Comparison of ENCODE assay signal across 18 cellular contexts in the genomic region with DNA sequence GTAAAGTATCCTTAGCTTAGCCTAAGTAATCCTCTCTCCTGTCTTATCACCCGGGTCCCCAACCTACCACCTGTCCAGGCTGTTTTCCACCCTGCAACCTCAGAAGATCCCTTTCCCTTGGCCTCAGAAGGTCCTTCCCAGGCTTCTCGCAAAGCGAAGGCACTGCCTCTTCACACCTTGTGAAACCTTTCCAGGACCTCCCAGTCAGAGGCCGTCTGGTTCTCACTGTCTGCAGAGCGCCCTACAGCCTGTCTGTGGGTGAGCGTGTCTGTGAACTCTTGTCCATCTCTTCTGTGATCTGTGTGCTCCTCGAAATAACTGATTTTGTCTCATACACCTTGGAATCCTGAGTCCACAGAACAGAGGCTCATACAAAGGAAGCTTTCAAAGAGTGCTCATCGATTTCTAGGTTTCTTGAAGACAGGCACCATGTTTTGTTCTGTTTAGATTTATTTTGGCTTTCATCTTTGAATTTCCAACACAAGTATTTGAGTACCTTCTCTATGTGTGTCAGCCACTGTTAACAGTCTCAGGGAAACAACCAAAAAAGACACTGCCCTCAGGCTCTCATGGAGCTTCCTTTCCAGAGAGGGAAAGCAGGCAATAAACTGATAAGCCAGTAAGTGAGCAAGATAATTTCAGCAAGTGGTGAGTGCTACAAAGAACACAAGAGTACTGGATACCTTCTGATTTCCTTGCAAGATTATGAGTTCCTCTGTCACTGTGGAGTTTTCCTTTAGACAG.
"Had no signal": no experiment of that assay in that cellular context is flagged by ENCODE, and none has a peak within 500 bp of the region (broad histone marks: within the 10 kb centered on the region; RNA-seq: fewer than 3 reads in every experiment).

No MANE protein-coding gene starts in this region.

- H3K4me3 ChIP-seq: coronary artery, gastrocnemius medialis, lung, neural progenitor cell, prostate gland, right atrium auricular region, smooth muscle cell, stomach, thyroid gland had no signal

- H3K9me3 ChIP-seq: gastrocnemius medialis, prostate gland, right atrium auricular region, stomach, thyroid gland had no signal

- H3K36me3 ChIP-seq: gastrocnemius medialis, neural progenitor cell, prostate gland, right atrium auricular region, stomach, thyroid gland had no signal

- H3K27ac ChIP-seq: coronary artery, gastrocnemius medialis, neural progenitor cell, prostate gland, right atrium auricular region, stomach, thyroid gland had no signal

- DNase-seq: effector memory CD8-positive, alpha-beta T cell; foreskin fibroblast; gastrocnemius medialis; head of caudate nucleus; kidney; naive thymus-derived CD4-positive, alpha-beta T cell; stimulated activated CD4-positive, alpha-beta T cell treated with anti-CD3 and anti-CD28 coated beads, Interleukin-12 subunit alpha, Interleukin-12 subunit beta, amount 100 ng/mL, for 4 hours; stimulated activated CD4-positive, alpha-beta T cell treated with anti-CD3 and anti-CD28 coated beads, Interleukin-1b, Interleukin-23, amount 100 ng/mL, for 48 hours; stimulated activated CD4-positive, alpha-beta T cell treated with anti-CD3 and anti-CD28 coated beads, Interleukin-4, amount 100 ng/mL, for 24 hours; stimulated activated naive CD4-positive, alpha-beta T cell treated with Interleukin-2 at 50 U/mL for 16 hours; stomach; thyroid gland had no signal
